8 cellular contexts compared by ENCODE assay signal in genomic region chr3:66483006-66483928, GRCh38. TPM values are rescaled to one million over a fixed set of nuclear protein-coding genes. Genes with fewer than 3 reads are reported as not detected.
DNase-seq lines count a peak whose midpoint lies in the region; ATAC-seq and TF ChIP-seq lines count a peak whose summit lies in the region.

No MANE protein-coding gene starts in this region.

- TF ChIP-seq EP300 in ovary (IDR thresholded peaks at IDR 0.05): no peak

- peaks cover 41% of the 10 kb centered on the region for H3K27me3 Mint-ChIP-seq in stimulated activated naive CD8-positive, alpha-beta T cell treated with anti-CD3 and anti-CD28 coated beads, Interleukin-15, amount 100 ng/mL, for 72 hours

- H3K4me1 ChIP-seq in ovary (ENCODE audit: insufficient read depth): peaks cover 35% of the 10 kb centered on the region

- intact Hi-C loops in ovary (cut with DNase I): loop anchor here in 1 of 4 donors (10.0 kb wide), 1 partner anchor 48 kb away; no protein-coding TSS in a partner anchor

- H3K27ac ChIP-seq in ovary: peak overlapping the region; percentile 9 to 76

- TF ChIP-seq POLR2A in ovary (IDR thresholded peaks at IDR 0.05): no peak

- TF ChIP-seq CTCF in fibroblast of pulmonary artery (IDR thresholded peaks at IDR 0.05; ENCODE audit: low read length, missing control alignments): no peak
- TF ChIP-seq CTCF in ovary (IDR thresholded peaks at IDR 0.05): no peak

- H3K27ac Mint-ChIP-seq in stimulated activated naive CD8-positive, alpha-beta T cell treated with anti-CD3 and anti-CD28 coated beads, Interleukin-15, amount 100 ng/mL, for 72 hours: peak overlapping the region in 1 of 2 donors; percentile 17

- H3K27me3 ChIP-seq in ovary: no peaks in the 10 kb centered on the region

- no peaks in the 10 kb centered on the region for H3K36me3 ChIP-seq in ovary

- no peak overlapping the region for H3K4me3 ChIP-seq in fibroblast of pulmonary artery (replicated peaks; ENCODE audit: low read depth, low read length)
- H3K4me3 ChIP-seq in ovary: no peak overlapping the region

- ATAC-seq in stimulated activated naive CD8-positive, alpha-beta T cell treated with anti-CD3 and anti-CD28 coated beads, Interleukin-15, amount 100 ng/mL, for 72 hours: no peak
- ATAC-seq in stimulated activated naive CD8-positive, alpha-beta T cell treated with anti-CD3 and anti-CD28 coated beads, Interleukin-15, Interleukin-2, amounts not matched to agents 100 U/mL and 50 U/mL, for 24 hours: no peak
- ATAC-seq in esophagus mucosa: no peak
- no peak for ATAC-seq in HG02623 (IDR thresholded peaks at IDR 0.05; ENCODE audit: unreplicated experiment)

- 43 to 50% (median 47%) methylated on average over 17 of the region's 17 CpGs for WGBS in ovary, 3 donors

- H3K9me3 ChIP-seq in ovary: no peaks in the 10 kb centered on the region

- DNase-seq in stimulated activated naive CD8-positive, alpha-beta T cell treated with anti-CD3 and anti-CD28 coated beads, Interleukin-15, amount 100 ng/mL, for 72 hours: no peak
- no peak for DNase-seq in stimulated activated naive CD8-positive, alpha-beta T cell treated with anti-CD3 and anti-CD28 coated beads, Interleukin-15, Interleukin-2, amounts not matched to agents 100 U/mL and 50 U/mL, for 24 hours
- DNase-seq in SHP77 (lab: John Stamatoyannopoulos, UW): peak; percentile 63 to 77
- DNase-seq in fibroblast of pulmonary artery (ENCODE audit: low read depth): peak; percentile 44
- DNase-seq in ovary: peak; percentile 68 to 87 (median 84)
- DNase-seq in dedifferentiated amniotic fluid mesenchymal stem cell (ENCODE audit: extremely low spot score): no peak

- H3K9me3 Mint-ChIP-seq in stimulated activated naive CD8-positive, alpha-beta T cell treated with anti-CD3 and anti-CD28 coated beads, Interleukin-15, amount 100 ng/mL, for 72 hours: peaks cover 4 to 19% of the 10 kb centered on the region in 2 donors

- H3K4me1 Mint-ChIP-seq in stimulated activated naive CD8-positive, alpha-beta T cell treated with anti-CD3 and anti-CD28 coated beads, Interleukin-15, amount 100 ng/mL, for 72 hours: peaks cover 81% of the 10 kb centered on the region

- H3K4me3 Mint-ChIP-seq in stimulated activated naive CD8-positive, alpha-beta T cell treated with anti-CD3 and anti-CD28 coated beads, Interleukin-15, amount 100 ng/mL, for 72 hours: peak overlapping the region; percentile 16 to 36

RNA-seq across cellular contexts. Expression of gene LRIG1, which starts 17.6 kb away (rescaled TPM):
- 10 to 100 TPM; 29.1 to 60.4 (median 42.6) TPM for total RNA-seq in ovary
- polyA plus RNA-seq in ovary: 10 to 100 TPM; 34.8 to 64.8 TPM
- 10.9 TPM for total RNA-seq in esophagus mucosa

Comparison
In these comparisons a context has a peak if more than half of its experiments do, and no peak if none do; other contexts are left out.
1. DNase-seq: peak in SHP77 (2 of 2), fibroblast of pulmonary artery (single experiment) and ovary (5 of 5); none in stimulated activated naive CD8-positive, alpha-beta T cell treated with anti-CD3 and anti-CD28 coated beads, Interleukin-15, amount 100 ng/mL, for 72 hours (0 of 2), stimulated activated naive CD8-positive, alpha-beta T cell treated with anti-CD3 and anti-CD28 coated beads, Interleukin-15, Interleukin-2, amounts not matched to agents 100 U/mL and 50 U/mL, for 24 hours (single experiment) and dedifferentiated amniotic fluid mesenchymal stem cell (single experiment).